3 cellular contexts compared by ENCODE assay signal in the genomic region with DNA sequence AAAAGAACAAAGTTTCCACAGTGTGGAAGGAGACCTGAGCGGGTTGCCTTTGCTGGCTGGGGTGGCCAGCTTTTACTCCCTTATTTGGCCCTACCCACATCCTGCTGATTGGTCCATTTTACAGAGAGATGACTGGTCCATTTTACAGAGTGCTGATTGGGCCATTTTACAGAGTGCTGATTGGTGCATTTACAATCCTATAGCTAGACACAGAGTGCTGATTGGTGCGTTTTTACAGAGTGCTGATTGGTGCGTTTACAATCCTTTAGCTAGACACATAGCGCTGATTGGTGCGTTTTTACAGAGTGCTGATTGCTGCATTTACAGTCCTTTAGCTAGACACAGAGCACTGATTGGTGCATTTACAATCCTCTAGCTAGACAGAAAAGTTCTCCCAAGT. TPM values are rescaled to one million over a fixed set of nuclear protein-coding genes. Genes with fewer than 3 reads are reported as not detected.
DNase-seq lines count a peak whose midpoint lies in the region; ATAC-seq, FAIRE-seq and TF ChIP-seq lines count a peak whose summit lies in the region.
"Not testable (repeated sequence)": the region's sequence is repeated elsewhere in the genome, so short reads cannot be mapped to it uniquely, and the experiment has no call there.

No MANE protein-coding gene starts in this region.

- not testable (repeated sequence) for H3K4me3 ChIP-seq in A549, K562
- H3K4me3 ChIP-seq in BLaER1: 0 out of 2 replicates have a peak overlapping the region, but pooled peaks have one; percentile 33

- H3K4me2 ChIP-seq in A549; BLaER1; K562 (ENCODE audit: insufficient read depth, low read length): not testable (repeated sequence)

- H4K20me1 ChIP-seq in BLaER1; K562 (replicated peaks; ENCODE audit: control insufficient read depth, insufficient read depth, low read length): not testable (repeated sequence)

- H3K27ac ChIP-seq in A549; BLaER1; K562 (ENCODE audit: extremely low read depth, low read depth, low read length): not testable (repeated sequence)

- FAIRE-seq in A549 (lab: Jason Lieb, UNC); K562 (lab: Jason Lieb, UNC): not testable (repeated sequence)

- not testable (repeated sequence) for TF ChIP-seq EP300 in A549 (IDR thresholded peaks at IDR 0.05); K562 (IDR thresholded peaks at IDR 0.05; ENCODE audit: low read length)

- not testable (repeated sequence) for TF ChIP-seq RAD21 in A549 (conservative IDR thresholded peaks at IDR 0.05 in 1 of 2, IDR thresholded peaks at IDR 0.05 in 1 of 2); K562 (CRISPR knock-in tag; conservative IDR thresholded peaks at IDR 0.05 in 1 of 2, IDR thresholded peaks at IDR 0.05 in 1 of 2)

- H3K27me3 ChIP-seq in BLaER1; K562 (ENCODE audit: control insufficient read depth in 2 of 2, insufficient read depth in 2 of 2, low read length in 2 of 2): not testable (repeated sequence)

- H2AFZ ChIP-seq in K562 (ENCODE audit: low read depth, low read length): not testable (repeated sequence)

- H3K4me1 ChIP-seq in A549; BLaER1; K562 (replicated peaks in 1 of 2; ENCODE audit: control insufficient read depth in 2 of 2, insufficient read depth in 2 of 2, low read length in 2 of 2): not testable (repeated sequence)

- DNase-seq in A549 (ENCODE audit: low read depth in 1 of 2, low spot score in 1 of 2); K562 (ENCODE audit: extremely low read depth in 1 of 4, low spot score in 3 of 4): not testable (repeated sequence)

- H3K9me1 ChIP-seq in K562 (ENCODE audit: control insufficient read depth, insufficient read depth, low read length): not testable (repeated sequence)

- not testable (repeated sequence) for ATAC-seq in A549, K562

- BruUV-seq in K562 (replicated peaks; lab: Mats Ljungman, UMichigan): not testable (repeated sequence)

- not testable (repeated sequence) for H3K79me2 ChIP-seq in K562 (ENCODE audit: control insufficient read depth, insufficient read depth, low read length)

- 88% methylated on average over 5 of the region's 5 CpGs for WGBS in A549 (ENCODE audit: missing lambda C conversion rate)
- 18% methylated on average over 4 of the region's 5 CpGs for WGBS in K562 (ENCODE audit: insufficient coverage, low coverage, missing lambda C conversion rate)

- H3K36me3 ChIP-seq in BLaER1; K562 (ENCODE audit: control insufficient read depth, insufficient read depth, low read length): not testable (repeated sequence)

- in situ Hi-C loops in K562 (cut with MboI): loop anchor here (25.0 kb wide), 1 partner anchor 1392 kb away; no protein-coding TSS in a partner anchor

- H3K9me3 ChIP-seq in A549; K562 (replicated peaks; ENCODE audit: control insufficient read depth, insufficient read depth, low read depth, low read length): not testable (repeated sequence)
- H3K9me3 ChIP-seq in BLaER1: peaks cover 89% of the 10 kb centered on the region

- intact Hi-C loops in K562 (cut with micrococcal nuclease): not testable (repeated sequence)

- POLR2A ChIA-PET in A549 (lab: Yijun Ruan, JAX); K562 (lab: Yijun Ruan, JAX): not testable (repeated sequence)

- TF ChIP-seq POLR2A in A549 (IDR thresholded peaks at IDR 0.05; ENCODE audit: low read length); K562 (conservative IDR thresholded peaks at IDR 0.05): not testable (repeated sequence)

- CTCF ChIA-PET in A549 (lab: Yijun Ruan, JAX); K562 (lab: Yijun Ruan, JAX; ENCODE audit: low intra/inter-chr PET ratio): not testable (repeated sequence)

- not testable (repeated sequence) for H3K9ac ChIP-seq in BLaER1; K562 (ENCODE audit: insufficient read depth in 1 of 2, low read depth in 2 of 2, low read length in 2 of 2)

- TF ChIP-seq CTCF in A549 (IDR thresholded peaks at IDR 0.05); K562 (IDR thresholded peaks at IDR 0.05 in 2 of 3, conservative IDR thresholded peaks at IDR 0.05 in 1 of 3; ENCODE audit: insufficient read depth in 2 of 3, low read depth in 1 of 3, low read length in 3 of 3): not testable (repeated sequence)

TF ChIP-seq in A549, 52 proteins besides CTCF, POLR2A, EP300 and RAD21:
- TF ChIP-seq MAFK (IDR thresholded peaks at IDR 0.05; ENCODE audit: partially characterized antibody): peak; percentile 66
TF ChIP-seq in A549: peak in this region for 1; not testable (repeated sequence) for 51.

TF ChIP-seq in K562, 482 proteins besides CTCF, POLR2A, EP300 and RAD21:
- TF ChIP-seq ZNF316 (IDR thresholded peaks at IDR 0.05): peak; percentile 52
- TF ChIP-seq C11orf30 (IDR thresholded peaks at IDR 0.05; ENCODE audit: low read depth): peak; percentile 25; the same call in 1 of the 2 replicates
- peak; percentile 46 for TF ChIP-seq NFYB (IDR thresholded peaks at IDR 0.05; ENCODE audit: extremely low read depth, insufficient read length)

RNA-seq across cellular contexts. Expression of a gene that starts 48.2 kb away (rescaled TPM):
- 1.9 and 2.0 TPM in 2 replicates for polyA plus RNA-seq in A549 (2011; rRNA removed)
- polyA plus RNA-seq in A549 (2012; cell fraction: cytosol; rRNA removed): 1.5 and 2.2 TPM in 2 replicates
- 4.5 and 4.6 TPM in 2 replicates for polyA plus RNA-seq in A549 (2012; cell fraction: nucleus; rRNA removed)
- polyA plus RNA-seq in A549 (2017; fragmentation: RNase III; extraction: RNeasy Plus Mini Kit Qiagen cat#74134 plus additional on column Dnase treatment): 1.5 to 2.0 TPM (median 1.7 TPM) in 3 replicates
- polyA minus RNA-seq in A549 (2011; rRNA and poly(A)+ RNA removed): 1.2 and 1.7 TPM in 2 replicates
- 16.8 and 18.1 TPM in 2 replicates for total RNA-seq in K562 (2011; cell fraction: chromatin; rRNA removed; ENCODE audit: low replicate concordance)
- 10.0 and 13.7 TPM in 2 replicates for total RNA-seq in K562 (2011; cell fraction: nucleolus; rRNA removed)
- 8.5 and 10.4 TPM in 2 replicates for total RNA-seq in K562 (2011; cell fraction: nucleoplasm; rRNA removed)
- total RNA-seq in K562 (2014; rRNA removed): 2.6 and 4.2 TPM in 2 replicates
- total RNA-seq in K562 (2014; rRNA removed; fragmentation: Illumina TruSeq; extraction: Trizol): 2.9 and 3.8 TPM in 2 replicates
- total RNA-seq in K562 (2015; rRNA removed; fragmentation: Illumina TruSeq; extraction: Trizol): 3.4 and 3.5 TPM in 2 replicates
- 3.0 and 4.2 TPM in 2 replicates for total RNA-seq in K562 (2021)
- 3.8 and 4.3 TPM in 2 replicates for polyA plus RNA-seq in K562 (2011; rRNA removed)
- 2.1 and 3.3 TPM in 2 replicates for polyA plus RNA-seq in K562 (2011; cell fraction: cytosol; rRNA removed)
- polyA plus RNA-seq in K562 (2011; cell fraction: nucleus; rRNA removed): 7.7 and 15.6 TPM in 2 replicates
- 3.0 and 7.5 TPM in 2 replicates for polyA plus RNA-seq in K562 (2012)
- 4.0 and 5.7 TPM in 2 replicates for polyA plus RNA-seq in K562 (2014; fragmentation: Illumina TruSeq; extraction: Trizol)
- 1 to 10 TPM; 1.3 to 1.6 TPM for polyA plus RNA-seq in K562 (2014; fragmentation: Nextera tagmentation; extraction: Ambion mirVana)
- 4.6 and 5.6 TPM in 2 replicates for polyA plus RNA-seq in K562 (2014; rRNA removed)
- polyA minus RNA-seq in K562 (2011; rRNA and poly(A)+ RNA removed): 2.5 and 2.6 TPM in 2 replicates
- 1.3 and 2.9 TPM in 2 replicates for polyA minus RNA-seq in K562 (2011; cell fraction: cytosol; rRNA and poly(A)+ RNA removed)
- polyA minus RNA-seq in K562 (2011; cell fraction: nucleus; rRNA and poly(A)+ RNA removed): 3.0 and 3.3 TPM in 2 replicates

RNA-seq across cellular contexts. Expression of a gene that starts 57.4 kb away (rescaled TPM):
- polyA plus RNA-seq in A549 (2011; rRNA removed): 6.7 and 7.4 TPM in 2 replicates
- polyA plus RNA-seq in A549 (2012; cell fraction: cytosol; rRNA removed): 6.2 and 7.6 TPM in 2 replicates
- 9.8 and 10.1 TPM in 2 replicates for polyA plus RNA-seq in A549 (2012; cell fraction: nucleus; rRNA removed)
- 7.0 to 9.9 TPM (median 8.9 TPM) in 3 replicates for polyA plus RNA-seq in A549 (2017; fragmentation: RNase III; extraction: RNeasy Plus Mini Kit Qiagen cat#74134 plus additional on column Dnase treatment)
- 8.6 and 8.9 TPM in 2 replicates for polyA minus RNA-seq in A549 (2011; rRNA and poly(A)+ RNA removed)
- 21.4 and 56.1 TPM in 2 replicates for total RNA-seq in K562 (2011; cell fraction: chromatin; rRNA removed; ENCODE audit: low replicate concordance)
- total RNA-seq in K562 (2011; cell fraction: nucleolus; rRNA removed): 52.7 and 60.5 TPM in 2 replicates
- total RNA-seq in K562 (2011; cell fraction: nucleoplasm; rRNA removed): 34.7 and 36.8 TPM in 2 replicates
- total RNA-seq in K562 (2014; rRNA removed): 28.6 and 39.4 TPM in 2 replicates
- total RNA-seq in K562 (2014; rRNA removed; fragmentation: Illumina TruSeq; extraction: Trizol): 23.3 and 25.2 TPM in 2 replicates
- 24.1 and 25.6 TPM in 2 replicates for total RNA-seq in K562 (2015; rRNA removed; fragmentation: Illumina TruSeq; extraction: Trizol)
- 32.9 and 34.1 TPM in 2 replicates for total RNA-seq in K562 (2021)
- 33.9 and 34.8 TPM in 2 replicates for polyA plus RNA-seq in K562 (2011; rRNA removed)
- 32.7 and 43.1 TPM in 2 replicates for polyA plus RNA-seq in K562 (2011; cell fraction: cytosol; rRNA removed)
- polyA plus RNA-seq in K562 (2011; cell fraction: nucleus; rRNA removed): 49.0 and 53.6 TPM in 2 replicates
- 28.6 and 59.4 TPM in 2 replicates for polyA plus RNA-seq in K562 (2012)
- 24.1 and 30.4 TPM in 2 replicates for polyA plus RNA-seq in K562 (2014; fragmentation: Illumina TruSeq; extraction: Trizol)
- polyA plus RNA-seq in K562 (2014; fragmentation: Nextera tagmentation; extraction: Ambion mirVana): 1 to 10 TPM; 6.9 TPM
- 20.2 and 25.5 TPM in 2 replicates for polyA plus RNA-seq in K562 (2014; rRNA removed)
- 24.4 and 28.8 TPM in 2 replicates for polyA minus RNA-seq in K562 (2011; rRNA and poly(A)+ RNA removed)
- 15.7 and 18.0 TPM in 2 replicates for polyA minus RNA-seq in K562 (2011; cell fraction: cytosol; rRNA and poly(A)+ RNA removed)
- polyA minus RNA-seq in K562 (2011; cell fraction: nucleus; rRNA and poly(A)+ RNA removed): 20.1 and 28.9 TPM in 2 replicates
